8 cellular contexts compared by ENCODE assay signal in the genomic region with DNA sequence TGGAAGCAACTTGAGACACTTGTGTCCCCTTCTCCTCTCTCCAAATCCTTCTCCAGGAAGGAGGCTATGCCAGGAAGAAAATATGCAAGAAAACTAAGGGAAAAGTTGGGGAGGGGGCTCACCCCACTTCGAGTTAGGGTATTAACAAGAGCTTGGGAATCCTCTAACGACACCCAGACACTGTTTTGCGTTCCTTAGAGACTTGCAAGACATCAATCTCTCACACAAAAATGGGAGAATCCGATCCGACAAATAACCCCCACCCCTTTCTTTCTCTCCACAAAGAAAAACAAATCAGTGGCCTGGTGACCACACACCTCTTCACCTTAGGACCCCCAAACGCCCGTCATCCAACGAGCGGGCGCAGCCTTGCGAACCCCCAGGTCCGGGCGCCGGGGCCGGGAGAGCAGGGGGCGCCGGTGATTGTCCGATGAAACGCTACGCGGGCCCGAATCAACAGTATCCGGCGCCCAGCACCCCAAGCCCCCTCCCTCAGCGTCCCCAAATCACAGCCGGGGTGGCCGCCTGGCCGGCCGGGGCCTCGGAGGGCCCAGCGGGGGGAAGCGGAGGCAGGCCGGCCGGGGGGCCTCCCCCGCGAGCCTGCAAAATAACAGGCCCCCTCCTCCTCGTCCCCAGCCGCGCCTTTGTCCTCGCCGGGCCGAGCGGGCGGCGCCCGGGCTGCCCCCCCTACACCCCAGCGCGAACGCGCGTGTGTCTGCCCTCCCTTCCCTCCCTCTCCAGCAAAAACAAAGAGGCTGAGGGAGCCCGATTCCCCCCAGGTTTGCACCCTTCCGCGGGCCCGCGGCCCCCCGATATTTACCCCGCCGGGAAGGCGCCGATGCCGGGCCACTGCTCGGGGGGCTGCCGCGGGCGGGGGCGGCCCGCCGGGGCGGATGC. TPM values are rescaled to one million over a fixed set of nuclear protein-coding genes. Genes with fewer than 3 reads are reported as not detected.
DNase-seq lines count a peak whose midpoint lies in the region; ATAC-seq and TF ChIP-seq lines count a peak whose summit lies in the region.

No MANE protein-coding gene starts in this region.

- H3K36me3 Mint-ChIP-seq in endothelial cell (ENCODE audit: low read depth, unreplicated experiment), result peaks cover 8% of the 10 kb centered on the region
- H3K36me3 Mint-ChIP-seq in memory B cell, result no peaks in the 10 kb centered on the region

- TF ChIP-seq CTCF in endothelial cell (IDR thresholded peaks at IDR 0.05; ENCODE audit: unreplicated experiment), result no peak

- H3K9me3 Mint-ChIP-seq in endothelial cell (ENCODE audit: unreplicated experiment), result no peaks in the 10 kb centered on the region
- no peaks in the 10 kb centered on the region for H3K9me3 Mint-ChIP-seq in memory B cell

- H3K27me3 Mint-ChIP-seq in endothelial cell (ENCODE audit: unreplicated experiment) (peaks cover 26% of the 10 kb centered on the region), memory B cell (no peaks in the 10 kb centered on the region)

- H3K4me3 Mint-ChIP-seq in endothelial cell (ENCODE audit: unreplicated experiment) (peak overlapping the region; percentile 99), memory B cell (peak overlapping the region; percentile 83)

- DNase-seq in AG08395 (ENCODE audit: low spot score) (peak; percentile 67), NCI-H2171 treated with DMSO at 0.1 percent for 48 hours (lab: John Stamatoyannopoulos, UW) (peak; percentile 45), activated T-cell treated with anti-CD3 and anti-CD28 coated beads for 24 hours (ENCODE audit: low read depth) (peak; percentile 30), endothelial cell (ENCODE audit: low spot score) (peak; percentile 46), memory B cell (ENCODE audit: low spot score in 2 of 2) (peak; percentile 45 to 71)
- DNase-seq in stimulated activated CD8-positive, alpha-beta memory T cell treated with anti-CD3 and anti-CD28 coated beads, Interleukin-4, amount 100 ng/mL, for 24 hours (ENCODE audit: low read depth), result peak; percentile 26

- peaks cover 33% of the 10 kb centered on the region for H3K4me1 Mint-ChIP-seq in endothelial cell (ENCODE audit: unreplicated experiment)
- peaks cover 45% of the 10 kb centered on the region for H3K4me1 Mint-ChIP-seq in memory B cell

- ATAC-seq in GM19372 (IDR thresholded peaks at IDR 0.05; ENCODE audit: low read depth, unreplicated experiment) (peak; percentile 41), memory B cell (ENCODE audit: low read depth) (peak; percentile 61), GM21390 (IDR thresholded peaks at IDR 0.05; ENCODE audit: unreplicated experiment) (no peak)

- H3K27ac Mint-ChIP-seq in endothelial cell (ENCODE audit: unreplicated experiment) (peak overlapping the region; percentile 94), memory B cell (peak overlapping the region; percentile 95)

RNA-seq across cellular contexts. Expression of gene CSNK1E, which starts 0.6 kb away (rescaled TPM):
- 144 TPM for total RNA-seq in endothelial cell (ENCODE audit: unreplicated experiment)

RNA-seq across cellular contexts. Expression of gene TMEM184B, which starts 43.8 kb away (rescaled TPM):
- total RNA-seq in endothelial cell (ENCODE audit: unreplicated experiment), result 59.8 TPM
